8 cellular contexts compared by ENCODE assay signal in genomic region chr4:82284858-82285805, GRCh38.
DNase-seq lines count a peak whose midpoint lies in the region; ATAC-seq and TF ChIP-seq lines count a peak whose summit lies in the region.

No MANE protein-coding gene starts in this region.

- peak overlapping the region; percentile 42 for H3K27ac ChIP-seq in vagina

- no peaks in the 10 kb centered on the region for H3K27me3 ChIP-seq in vagina

- in situ Hi-C loops in astrocyte of the cerebellum (cut with HindIII; ENCODE audit: low sequenced_read_pairs) = no loop called here

- H3K4me3 ChIP-seq in astrocyte of the cerebellum (ENCODE audit: low read depth, low read length) (peak overlapping the region; percentile 48), vagina (peak overlapping the region; percentile 34 to 43)

- H3K36me3 ChIP-seq in vagina = no peaks in the 10 kb centered on the region

- TF ChIP-seq CTCF in astrocyte of the cerebellum (IDR thresholded peaks at IDR 0.05; ENCODE audit: low read depth, low read length, missing control alignments) (peak; percentile 74), vagina (IDR thresholded peaks at IDR 0.05) (peak; percentile 30 to 94 (median 69))

- DNase-seq in NCI-H1930 (lab: John Stamatoyannopoulos, UW) (peak; percentile 95), T-helper 22 cell (ENCODE audit: low read depth) (peak; percentile 97), astrocyte of the cerebellum (ENCODE audit: low read depth) (peak; percentile 97), hepatic stellate cell (ENCODE audit: low spot score) (peak; percentile 94), putamen (ENCODE audit: low spot score) (peak; percentile 97), vagina (ENCODE audit: extremely low spot score in 2 of 2) (peak; percentile 98 to 100)

- peaks cover 7% of the 10 kb centered on the region for H3K4me1 ChIP-seq in vagina

- no peak for TF ChIP-seq POLR2A in vagina (IDR thresholded peaks at IDR 0.05)

- ATAC-seq in GM18498 (IDR thresholded peaks at IDR 0.05; ENCODE audit: unreplicated experiment) (peak; percentile 100), HG02973 (IDR thresholded peaks at IDR 0.05; ENCODE audit: unreplicated experiment) (peak; percentile 100)

- intact Hi-C loops in vagina (cut with DNase I) = no loop called here

- no peaks in the 10 kb centered on the region for H3K9me3 ChIP-seq in vagina

Comparison
In these comparisons a context has a peak if more than half of its experiments do, and no peak if none do; other contexts are left out.
1. Peak in every context shown above with its lines: DNase-seq, ATAC-seq, H3K4me3 ChIP-seq and H3K27ac ChIP-seq.